In genomic region chr5:133613184-133613583, GRCh38 we compare ENCODE assay signal across 15 cellular contexts. TPM values are rescaled to one million over a fixed set of nuclear protein-coding genes. Genes with fewer than 3 reads are reported as not detected.
DNase-seq lines count a peak whose midpoint lies in the region; ATAC-seq lines count a peak whose summit lies in the region.
"Had no signal": no experiment of that assay in that cellular context is flagged by ENCODE, and none has a peak within 500 bp of the region (broad histone marks: within the 10 kb centered on the region; RNA-seq: fewer than 3 reads in every experiment).

No MANE protein-coding gene starts in this region.

- H3K36me3 ChIP-seq in H7 (replicated peaks; ENCODE audit: control insufficient read depth, insufficient read depth, low read length): no peaks in the 10 kb centered on the region
- H3K36me3 ChIP-seq: breast epithelium, MG63, SJSA1, thoracic aorta had no signal

- H3K4me3 Mint-ChIP-seq in activated naive CD4-positive, alpha-beta T cell treated with anti-CD3 and anti-CD28 coated beads, Interleukin-2, amount 50 U/mL, for 24 hours: peak overlapping the region; percentile 89
- peak overlapping the region; percentile 65 for H3K4me3 Mint-ChIP-seq in activated T-helper 1 cell treated with anti-CD3 and anti-CD28 coated beads, Interleukin-12 subunit alpha, Interleukin-12 subunit beta, Interleukin-2, Interleukin-4 antibody, amounts not matched to agents 30 ng/mL and 10 ng/mL and 1 ng/mL, durations not matched to agents 14 hours and 24 hours and 36 hours
- peak overlapping the region in 4 of 5 donors; percentile 33 to 52 (median 48) for H3K4me3 Mint-ChIP-seq in immature natural killer cell
- peak overlapping the region; percentile 70 to 81 for H3K4me3 Mint-ChIP-seq in stimulated activated naive CD8-positive, alpha-beta T cell treated with anti-CD3 and anti-CD28 coated beads, Interleukin-15, amount 100 ng/mL, for 72 hours

- intact Hi-C loops in activated T-helper 1 cell treated with anti-CD3 and anti-CD28 coated beads, Interleukin-12 subunit alpha, Interleukin-12 subunit beta, Interleukin-2, Interleukin-4 antibody, amounts not matched to agents 30 ng/mL and 10 ng/mL and 1 ng/mL, durations not matched to agents 14 hours and 24 hours and 36 hours (cut with micrococcal nuclease): loop anchor here (10.0 kb wide), 2 partner anchors 252 to 322 kb away; no protein-coding TSS in a partner anchor

- H3K4me1 Mint-ChIP-seq in activated naive CD4-positive, alpha-beta T cell treated with anti-CD3 and anti-CD28 coated beads, Interleukin-2, amount 50 U/mL, for 24 hours: peaks cover 24% of the 10 kb centered on the region
- peaks cover 6% of the 10 kb centered on the region for H3K4me1 Mint-ChIP-seq in activated T-helper 1 cell treated with anti-CD3 and anti-CD28 coated beads, Interleukin-12 subunit alpha, Interleukin-12 subunit beta, Interleukin-2, Interleukin-4 antibody, amounts not matched to agents 30 ng/mL and 10 ng/mL and 1 ng/mL, durations not matched to agents 14 hours and 24 hours and 36 hours (ENCODE audit: low read depth)
- H3K4me1 Mint-ChIP-seq in immature natural killer cell: peaks cover 10 to 16% of the 10 kb centered on the region in 2 donors
- peaks cover 30% of the 10 kb centered on the region for H3K4me1 Mint-ChIP-seq in stimulated activated naive CD8-positive, alpha-beta T cell treated with anti-CD3 and anti-CD28 coated beads, Interleukin-15, amount 100 ng/mL, for 72 hours

- H3K36me3 Mint-ChIP-seq in activated naive CD4-positive, alpha-beta T cell treated with anti-CD3 and anti-CD28 coated beads, Interleukin-2, amount 50 U/mL, for 24 hours: peaks cover 4% of the 10 kb centered on the region
- H3K36me3 Mint-ChIP-seq in activated T-helper 1 cell treated with anti-CD3 and anti-CD28 coated beads, Interleukin-12 subunit alpha, Interleukin-12 subunit beta, Interleukin-2, Interleukin-4 antibody, amounts not matched to agents 30 ng/mL and 10 ng/mL and 1 ng/mL, durations not matched to agents 14 hours and 24 hours and 36 hours (ENCODE audit: low read depth): peaks cover 2% of the 10 kb centered on the region
- H3K36me3 Mint-ChIP-seq in immature natural killer cell: peaks cover 0 to 3% (median 0%) of the 10 kb centered on the region in 3 donors

- H3K27me3 ChIP-seq in H7 (ENCODE audit: control insufficient read depth, insufficient read depth, low read length): peaks cover 51% of the 10 kb centered on the region

- H3K4me3 ChIP-seq in H7 (ENCODE audit: insufficient read depth, low read depth, low read length): no peak overlapping the region
- H3K4me3 ChIP-seq: MG63, SJSA1 had no signal

- peaks cover 54% of the 10 kb centered on the region for H3K27me3 Mint-ChIP-seq in activated naive CD4-positive, alpha-beta T cell treated with anti-CD3 and anti-CD28 coated beads, Interleukin-2, amount 50 U/mL, for 24 hours
- peaks cover 60% of the 10 kb centered on the region for H3K27me3 Mint-ChIP-seq in activated T-helper 1 cell treated with anti-CD3 and anti-CD28 coated beads, Interleukin-12 subunit alpha, Interleukin-12 subunit beta, Interleukin-2, Interleukin-4 antibody, amounts not matched to agents 30 ng/mL and 10 ng/mL and 1 ng/mL, durations not matched to agents 14 hours and 24 hours and 36 hours (ENCODE audit: insufficient read depth)
- peaks cover 14 to 24% (median 14%) of the 10 kb centered on the region in 3 donors for H3K27me3 Mint-ChIP-seq in immature natural killer cell (ENCODE audit: low read depth in 3 of 3)
- H3K27me3 Mint-ChIP-seq in stimulated activated naive CD8-positive, alpha-beta T cell treated with anti-CD3 and anti-CD28 coated beads, Interleukin-15, amount 100 ng/mL, for 72 hours: peaks cover 72% of the 10 kb centered on the region

- no peak overlapping the region for H3K27ac Mint-ChIP-seq in activated naive CD4-positive, alpha-beta T cell treated with anti-CD3 and anti-CD28 coated beads, Interleukin-2, amount 50 U/mL, for 24 hours
- no peak overlapping the region for H3K27ac Mint-ChIP-seq in activated T-helper 1 cell treated with anti-CD3 and anti-CD28 coated beads, Interleukin-12 subunit alpha, Interleukin-12 subunit beta, Interleukin-2, Interleukin-4 antibody, amounts not matched to agents 30 ng/mL and 10 ng/mL and 1 ng/mL, durations not matched to agents 14 hours and 24 hours and 36 hours
- no peak overlapping the region for H3K27ac Mint-ChIP-seq in immature natural killer cell
- no peak overlapping the region for H3K27ac Mint-ChIP-seq in stimulated activated naive CD8-positive, alpha-beta T cell treated with anti-CD3 and anti-CD28 coated beads, Interleukin-15, amount 100 ng/mL, for 72 hours

- ATAC-seq in stimulated activated naive CD8-positive, alpha-beta T cell treated with anti-CD3 and anti-CD28 coated beads, Interleukin-15, amount 100 ng/mL, for 72 hours: no peak
- no peak for ATAC-seq in HG03457 (IDR thresholded peaks at IDR 0.05; ENCODE audit: unreplicated experiment)

- DNase-seq in activated naive CD4-positive, alpha-beta T cell treated with Interleukin-2 at 50 U/mL for 16 hours: no peak
- DNase-seq in activated T-helper 1 cell treated with anti-CD3 and anti-CD28 coated beads, Interleukin-12 subunit alpha, Interleukin-12 subunit beta, Interleukin-2, Interleukin-4 antibody, amounts not matched to agents 30 ng/mL and 10 ng/mL and 1 ng/mL, durations not matched to agents 14 hours and 24 hours and 36 hours (ENCODE audit: low spot score): no peak
- DNase-seq in immature natural killer cell: no peak
- DNase-seq in stimulated activated naive CD8-positive, alpha-beta T cell treated with anti-CD3 and anti-CD28 coated beads, Interleukin-15, amount 100 ng/mL, for 72 hours: no peak
- DNase-seq in H7: no peak
- DNase-seq in NCI-H526 (lab: John Stamatoyannopoulos, UW): no peak
- DNase-seq: MG63, NCI-H2029 treated with DMSO at 0.1 percent for 48 hours had no signal

- H3K9me3 Mint-ChIP-seq in activated naive CD4-positive, alpha-beta T cell treated with anti-CD3 and anti-CD28 coated beads, Interleukin-2, amount 50 U/mL, for 24 hours: no peaks in the 10 kb centered on the region
- H3K9me3 Mint-ChIP-seq in activated T-helper 1 cell treated with anti-CD3 and anti-CD28 coated beads, Interleukin-12 subunit alpha, Interleukin-12 subunit beta, Interleukin-2, Interleukin-4 antibody, amounts not matched to agents 30 ng/mL and 10 ng/mL and 1 ng/mL, durations not matched to agents 14 hours and 24 hours and 36 hours: no peaks in the 10 kb centered on the region
- H3K9me3 Mint-ChIP-seq in immature natural killer cell: peaks cover 0 to 6% (median 0%) of the 10 kb centered on the region in 6 donors
- no peaks in the 10 kb centered on the region for H3K9me3 Mint-ChIP-seq in stimulated activated naive CD8-positive, alpha-beta T cell treated with anti-CD3 and anti-CD28 coated beads, Interleukin-15, amount 100 ng/mL, for 72 hours

RNA-seq across cellular contexts. Expression of gene FSTL4, which starts 0.8 kb away (rescaled TPM):
- total RNA-seq in activated T-helper 1 cell treated with anti-CD3 and anti-CD28 coated beads, Interleukin-12 subunit alpha, Interleukin-12 subunit beta, Interleukin-2, Interleukin-4 antibody, amounts not matched to agents 30 ng/mL and 10 ng/mL and 1 ng/mL, durations not matched to agents 14 hours and 24 hours and 36 hours: 0.49 TPM in 1 of 2 replicates, not detected in the other
- polyA plus RNA-seq in immature natural killer cell: not detected
- total RNA-seq in H7 (2014; rRNA removed; shearing (Covaris generic)): 2.4 and 3.3 TPM in 2 replicates
- total RNA-seq: kidney epithelial cell, mesenteric fat pad, thoracic aorta had no signal
